Comparison of ENCODE assay signal across 22 cellular contexts in genomic region chr11:120828847-120829246, GRCh38.
"Had no signal": no experiment of that assay in that cellular context is flagged by ENCODE, and none has a peak within 500 bp of the region (broad histone marks: within the 10 kb centered on the region; RNA-seq: fewer than 3 reads in every experiment).

No MANE protein-coding gene starts in this region.

- H3K4me1 ChIP-seq: gastrocnemius medialis, heart left ventricle, lower lobe of right lung, parathyroid adenoma, sigmoid colon, tibial nerve, upper lobe of left lung had no signal

- H3K36me3 ChIP-seq: gastrocnemius medialis, heart left ventricle, lower lobe of right lung, neutrophil, sigmoid colon, thoracic aorta, tibial nerve, upper lobe of left lung had no signal

- H3K79me2 ChIP-seq: hepatocyte, parathyroid adenoma had no signal

- ATAC-seq: effector memory CD8-positive, alpha-beta T cell; esophagus mucosa; gastrocnemius medialis; heart left ventricle; left ventricle myocardium superior; lower lobe of right lung; naive thymus-derived CD8-positive, alpha-beta T cell; right cardiac atrium; stimulated activated naive B cell treated with anti-CD40 and anti-IgM and Interleukin-4, amounts not matched to agents 10 μg/mL and 1 μg/mL and 100 μg/mL, for 72 hours had no signal

- H3K4me3 ChIP-seq: gastrocnemius medialis, heart left ventricle, hepatocyte, lower lobe of right lung, sigmoid colon, skin epidermis, thoracic aorta, tibial nerve, upper lobe of left lung had no signal

- H3K4me2 ChIP-seq: hepatocyte had no signal

- H3K27me3 ChIP-seq: hepatocyte, neutrophil, upper lobe of left lung had no signal

- DNase-seq: cerebellar nuclear complex; cortex of kidney; effector memory CD8-positive, alpha-beta T cell; foreskin fibroblast; gastrocnemius medialis; heart left ventricle; left ventricle myocardium superior; lower lobe of right lung; naive thymus-derived CD8-positive, alpha-beta T cell; right cardiac atrium; sigmoid colon; stimulated activated CD4-positive, alpha-beta T cell treated with anti-CD3 and anti-CD28 coated beads, Interleukin-15, amount 100 ng/mL, for 24 hours; stimulated activated CD4-positive, alpha-beta T cell treated with anti-CD3 and anti-CD28 coated beads, Interleukin-2, amount 100 ng/mL, for 48 hours; stimulated activated naive B cell treated with anti-CD40 and anti-IgM and Interleukin-4, amounts not matched to agents 10 μg/mL and 1 μg/mL and 100 μg/mL, for 72 hours; upper lobe of left lung had no signal

- H2AFZ ChIP-seq: hepatocyte, parathyroid adenoma had no signal

- H3K27ac ChIP-seq: gastrocnemius medialis, heart left ventricle, hepatocyte, lower lobe of right lung, neutrophil, parathyroid adenoma, sigmoid colon, skin epidermis, thoracic aorta, tibial nerve, upper lobe of left lung had no signal

- H3K9me3 ChIP-seq: gastrocnemius medialis, heart left ventricle, lower lobe of right lung, neutrophil, sigmoid colon, thoracic aorta, tibial nerve, upper lobe of left lung had no signal
